In genomic region chr1:118085365-118085764, GRCh38 we compare ENCODE assay signal across 39 cellular contexts.
"Had no signal": no experiment of that assay in that cellular context is flagged by ENCODE, and none has a peak within 500 bp of the region (broad histone marks: within the 10 kb centered on the region; RNA-seq: fewer than 3 reads in every experiment).

No MANE protein-coding gene starts in this region.

- H3K27me3 ChIP-seq: ascending aorta, body of pancreas, brain microvascular endothelial cell, breast epithelium, cardiac muscle cell had no signal

- H3K4me3 Mint-ChIP-seq: activated naive CD4-positive, alpha-beta T cell treated with anti-CD3 and anti-CD28 coated beads, Interleukin-2, amount 50 U/mL, for 24 hours; activated naive CD8-positive, alpha-beta T cell; activated naive CD8-positive, alpha-beta T cell treated with anti-CD3 and anti-CD28 coated beads for 36 hours; activated naive CD8-positive, alpha-beta T cell treated with anti-CD3 and anti-CD28 coated beads, Interleukin-2, amount 10 ng/mL, durations not matched to agents 7 days and 5 days; activated naive CD8-positive, alpha-beta T cell treated with anti-CD3 and anti-CD28 coated beads, Interleukin-2, amount 50 U/mL, for 24 hours; activated T-cell treated with anti-CD3 and anti-CD28 coated beads, Interleukin-2, amount 50 U/mL, for 24 hours; activated T-cell treated with anti-CD3 and anti-CD28 coated beads, Interleukin-2, amount 50 U/mL, for 4 hours; activated T-cell treated with anti-CD3 and anti-CD28 coated beads, Interleukin-2, amount 50 U/mL, for 72 hours; activated T-helper 1 cell treated with anti-CD3 and anti-CD28 coated beads, Interleukin-12 subunit alpha, Interleukin-12 subunit beta, Interleukin-2, Interleukin-4 antibody, amounts not matched to agents 30 ng/mL and 10 ng/mL and 1 ng/mL, durations not matched to agents 14 hours and 24 hours and 36 hours; activated T-helper 17 cell treated with anti-CD3 and anti-CD28 coated beads, Interleukin-2, amount 50 U/mL, for 72 hours; brain; central memory CD8-positive, alpha-beta T cell had no signal

- H3K9me3 Mint-ChIP-seq: activated naive CD8-positive, alpha-beta T cell treated with anti-CD3 and anti-CD28 coated beads for 36 hours; activated naive CD8-positive, alpha-beta T cell treated with anti-CD3 and anti-CD28 coated beads, Interleukin-2, amount 10 ng/mL, durations not matched to agents 7 days and 5 days; activated T-cell treated with anti-CD3 and anti-CD28 coated beads, Interleukin-2, amount 50 U/mL, for 24 hours; activated T-cell treated with anti-CD3 and anti-CD28 coated beads, Interleukin-2, amount 50 U/mL, for 4 hours; activated T-helper 1 cell treated with anti-CD3 and anti-CD28 coated beads, Interleukin-12 subunit alpha, Interleukin-12 subunit beta, Interleukin-2, Interleukin-4 antibody, amounts not matched to agents 30 ng/mL and 10 ng/mL and 1 ng/mL, durations not matched to agents 14 hours and 24 hours and 36 hours; activated T-helper 17 cell treated with anti-CD3 and anti-CD28 coated beads, Interleukin-2, amount 50 U/mL, for 72 hours; activated T-helper 2 cell treated with anti-CD3 and anti-CD28 coated beads, Interferon-gamma antibody, Interleukin-2, Interleukin-4, amounts not matched to agents 10 μg/mL and 5 μg/mL and 100 μg/mL, durations not matched to agents 14 hours and 24 hours and 36 hours had no signal

- H3K27ac Mint-ChIP-seq: activated naive CD4-positive, alpha-beta T cell treated with anti-CD3 and anti-CD28 coated beads, Interleukin-2, amount 50 U/mL, for 24 hours; activated naive CD4-positive, alpha-beta T cell treated with anti-CD3 and anti-CD28 coated beads, Interleukin-2, amount 50 U/mL, for 72 hours; activated naive CD8-positive, alpha-beta T cell; activated naive CD8-positive, alpha-beta T cell treated with anti-CD3 and anti-CD28 coated beads for 36 hours; activated naive CD8-positive, alpha-beta T cell treated with anti-CD3 and anti-CD28 coated beads, Interleukin-2, amount 10 ng/mL, durations not matched to agents 7 days and 5 days; activated naive CD8-positive, alpha-beta T cell treated with anti-CD3 and anti-CD28 coated beads, Interleukin-2, amount 50 U/mL, for 24 hours; activated T-cell treated with anti-CD3 and anti-CD28 coated beads, Interleukin-2, amount 50 U/mL, for 24 hours; activated T-cell treated with anti-CD3 and anti-CD28 coated beads, Interleukin-2, amount 50 U/mL, for 72 hours; activated T-helper 1 cell treated with anti-CD3 and anti-CD28 coated beads, Interleukin-12 subunit alpha, Interleukin-12 subunit beta, Interleukin-2, Interleukin-4 antibody, amounts not matched to agents 30 ng/mL and 10 ng/mL and 1 ng/mL, durations not matched to agents 14 hours and 24 hours and 36 hours; activated T-helper 17 cell treated with anti-CD3 and anti-CD28 coated beads, Interleukin-2, amount 50 U/mL, for 72 hours; activated T-helper 2 cell treated with anti-CD3 and anti-CD28 coated beads, Interferon-gamma antibody, Interleukin-2, Interleukin-4, amounts not matched to agents 10 μg/mL and 5 μg/mL and 100 μg/mL, durations not matched to agents 14 hours and 24 hours and 36 hours; brain had no signal

- H3K4me1 ChIP-seq: adrenal gland, ascending aorta, body of pancreas, breast epithelium had no signal

- H3K27me3 Mint-ChIP-seq: activated naive CD8-positive, alpha-beta T cell treated with anti-CD3 and anti-CD28 coated beads, Interleukin-2, amount 10 ng/mL, durations not matched to agents 7 days and 5 days had no signal

- FAIRE-seq: astrocyte, bronchial epithelial cell had no signal

- H3K4me3 ChIP-seq: adrenal gland, ascending aorta, body of pancreas, breast epithelium, cardiac muscle cell had no signal

- DNase-seq: activated effector memory CD4-positive, alpha-beta T cell treated with anti-CD3 and anti-CD28 coated beads, Interleukin-2, amount 50 U/mL, for 16 hours; activated effector memory CD4-positive, alpha-beta T cell treated with Interleukin-2 at 50 U/mL for 16 hours; activated gamma-delta T cell; activated gamma-delta T cell treated with Interleukin-2 at 50 U/mL for 16 hours; activated naive CD4-positive, alpha-beta T cell; activated naive CD4-positive, alpha-beta T cell treated with anti-CD3 and anti-CD28 coated beads, Interleukin-2, amount 50 U/mL, for 16 hours; activated naive CD4-positive, alpha-beta T cell treated with Interleukin-2 at 50 U/mL for 16 hours; activated naive CD8-positive, alpha-beta T cell treated with anti-CD3 and anti-CD28 coated beads for 36 hours; activated naive CD8-positive, alpha-beta T cell treated with anti-CD3 and anti-CD28 coated beads, Interleukin-2, amount 10 ng/mL, durations not matched to agents 7 days and 5 days; activated naive CD8-positive, alpha-beta T cell treated with anti-CD3 and anti-CD28 coated beads, Interleukin-2, amount 50 U/mL, for 24 hours; activated T-cell treated with anti-CD3 and anti-CD28 coated beads for 4 hours; activated T-cell treated with anti-CD3 and anti-CD28 coated beads, Interleukin-2, amount 50 U/mL, for 1 hour; activated T-cell treated with anti-CD3 and anti-CD28 coated beads, Interleukin-2, amount 50 U/mL, for 24 hours; activated T-cell treated with anti-CD3 and anti-CD28 coated beads, Interleukin-2, amount 50 U/mL, for 4 hours; activated T-cell treated with anti-CD3 and anti-CD28 coated beads, Interleukin-2, amount 50 U/mL, for 48 hours; activated T-cell treated with anti-CD3 and anti-CD28 coated beads, Interleukin-2, amount 50 U/mL, for 72 hours; adrenal gland; amniotic stem cell; amygdala; anterior cingulate cortex; aorta; body of pancreas; brain microvascular endothelial cell; caudate nucleus; central memory CD4-positive, alpha-beta T cell; cerebellar nuclear complex had no signal

- H3K36me3 Mint-ChIP-seq: activated naive CD4-positive, alpha-beta T cell treated with anti-CD3 and anti-CD28 coated beads, Interleukin-2, amount 50 U/mL, for 24 hours; activated naive CD4-positive, alpha-beta T cell treated with anti-CD3 and anti-CD28 coated beads, Interleukin-2, amount 50 U/mL, for 72 hours; activated naive CD8-positive, alpha-beta T cell; activated naive CD8-positive, alpha-beta T cell treated with anti-CD3 and anti-CD28 coated beads for 36 hours; activated naive CD8-positive, alpha-beta T cell treated with anti-CD3 and anti-CD28 coated beads, Interleukin-2, amount 10 ng/mL, durations not matched to agents 7 days and 5 days; brain had no signal

- H3K27ac ChIP-seq: adrenal gland, ascending aorta, body of pancreas, brain microvascular endothelial cell, breast epithelium, cardiac muscle cell had no signal

- H3K36me3 ChIP-seq: adrenal gland, ascending aorta, brain microvascular endothelial cell, breast epithelium, cardiac muscle cell had no signal

- ATAC-seq: activated naive CD4-positive, alpha-beta T cell treated with anti-CD3 and anti-CD28 coated beads, Interleukin-2, amount 50 U/mL, for 72 hours; activated naive CD8-positive, alpha-beta T cell treated with anti-CD3 and anti-CD28 coated beads, Interleukin-2, amount 50 U/mL, for 24 hours; activated T-cell treated with anti-CD3 and anti-CD28 coated beads, Interleukin-2, amount 50 U/mL, for 4 hours; activated T-cell treated with anti-CD3 and anti-CD28 coated beads, Interleukin-2, amount 50 U/mL, for 72 hours; activated T-helper 17 cell treated with anti-CD3 and anti-CD28 coated beads, Interleukin-2, amount 50 U/mL, for 72 hours; body of pancreas had no signal

- H3K4me1 Mint-ChIP-seq: activated naive CD4-positive, alpha-beta T cell treated with anti-CD3 and anti-CD28 coated beads, Interleukin-2, amount 50 U/mL, for 24 hours; activated T-helper 17 cell treated with anti-CD3 and anti-CD28 coated beads, Interleukin-2, amount 50 U/mL, for 72 hours; brain; central memory CD8-positive, alpha-beta T cell had no signal

- H3K9me3 ChIP-seq: adrenal gland, ascending aorta, body of pancreas, breast epithelium had no signal
